ENCODE assay signal across 8 cellular contexts in genomic region chr1:156053770-156054499, GRCh38. TPM values are rescaled to one million over a fixed set of nuclear protein-coding genes. Genes with fewer than 3 reads are reported as not detected.
DNase-seq lines count a peak whose midpoint lies in the region; ATAC-seq and TF ChIP-seq lines count a peak whose summit lies in the region.

Gene UBQLN4 (minus strand): TSS chr1:156053798. CDS start chr1:156053701, 97 bp downstream.

- H3K9me3 ChIP-seq in CD8-positive, alpha-beta T cell (ENCODE audit: low read length) = no peaks in the 10 kb centered on the region

- H3K27me3 ChIP-seq in CD8-positive, alpha-beta T cell (ENCODE audit: insufficient read depth, low read length) = no peaks in the 10 kb centered on the region

- no peaks in the 10 kb centered on the region for H3K9me3 Mint-ChIP-seq in CD8-positive, alpha-beta T cell
- H3K9me3 Mint-ChIP-seq in natural killer cell treated with Interleukin-12 subunit alpha and Interleukin-12 subunit beta and Interleukin-15 and Interleukin-18, amount 100 ng/mL, for 72 hours = no peaks in the 10 kb centered on the region

- H3K27ac ChIP-seq in CD8-positive, alpha-beta T cell (ENCODE audit: low read depth, low read length) = peak within 1 kb of the TSS; percentile 54

- POLR2A ChIA-PET in CD8-positive, alpha-beta T cell (lab: Charles Lee) = interaction anchor here (1.0 kb wide), 1 partner anchor 11 kb away, joined by 3 read pairs; no protein-coding TSS in a partner anchor

- peaks cover 31% of the 10 kb centered on the region for H3K4me1 Mint-ChIP-seq in CD8-positive, alpha-beta T cell (ENCODE audit: low read depth)
- peaks cover 26 to 30% of the 10 kb centered on the region in 2 donors for H3K4me1 Mint-ChIP-seq in natural killer cell treated with Interleukin-12 subunit alpha and Interleukin-12 subunit beta and Interleukin-15 and Interleukin-18, amount 100 ng/mL, for 72 hours (ENCODE audit: low read depth in 2 of 2)

- H3K36me3 Mint-ChIP-seq in CD8-positive, alpha-beta T cell = peaks cover 44% of the 10 kb centered on the region
- peaks cover 8% of the 10 kb centered on the region for H3K36me3 Mint-ChIP-seq in natural killer cell treated with Interleukin-12 subunit alpha and Interleukin-12 subunit beta and Interleukin-15 and Interleukin-18, amount 100 ng/mL, for 72 hours

- peak within 1 kb of the TSS; percentile 96 for H3K4me3 ChIP-seq in CD8-positive, alpha-beta T cell (ENCODE audit: low read depth, low read length)
- peak within 1 kb of the TSS; percentile 76 for H3K4me3 ChIP-seq in Jurkat, Clone E6-1 (ENCODE audit: low read length)
- H3K4me3 ChIP-seq in fibroblast of mammary gland (ENCODE audit: control insufficient read depth, low read depth, low read length) = peak within 1 kb of the TSS; percentile 96

- intact Hi-C loops in CD8-positive, alpha-beta T cell (cut with DNase I, micrococcal nuclease) = loop anchor here (1.0 to 10.0 kb wide), 15 partner anchors 28 to 1052 kb away; partner anchors contain the start of genes CCT3 (in 2 of the 2), KHDC4 (in 2 of the 2), RIT1 (in 2 of the 2) and SMG5 (in 2 of the 2)

- H3K27me3 Mint-ChIP-seq in CD8-positive, alpha-beta T cell (ENCODE audit: low read depth) = no peaks in the 10 kb centered on the region
- no peaks in the 10 kb centered on the region for H3K27me3 Mint-ChIP-seq in natural killer cell treated with Interleukin-12 subunit alpha and Interleukin-12 subunit beta and Interleukin-15 and Interleukin-18, amount 100 ng/mL, for 72 hours

- no peaks in the 10 kb centered on the region for H3K36me3 ChIP-seq in CD8-positive, alpha-beta T cell (ENCODE audit: insufficient read depth, low read length)

- TF ChIP-seq CTCF in CD8-positive, alpha-beta T cell (IDR thresholded peaks at IDR 0.05) = peak; percentile 41
- TF ChIP-seq CTCF in GM20000 (IDR thresholded peaks at IDR 0.05; ENCODE audit: extremely low read depth, missing control alignments) (peak; percentile 92), fibroblast of mammary gland (conservative IDR thresholded peaks at IDR 0.05; ENCODE audit: control insufficient read depth, insufficient read depth, low read depth, low read length) (peak; percentile 21)

- H3K4me3 Mint-ChIP-seq in CD8-positive, alpha-beta T cell = peak within 1 kb of the TSS; percentile 92
- peak within 1 kb of the TSS; percentile 95 for H3K4me3 Mint-ChIP-seq in natural killer cell treated with Interleukin-12 subunit alpha and Interleukin-12 subunit beta and Interleukin-15 and Interleukin-18, amount 100 ng/mL, for 72 hours

- DNase-seq in CD8-positive, alpha-beta T cell = peak; percentile 73 to 88 (median 83)
- DNase-seq in GM20000 (ENCODE audit: low spot score) (peak; percentile 98), RKO (ENCODE audit: low spot score) (peak; percentile 84), fibroblast of mammary gland (ENCODE audit: low read depth) (peak; percentile 77)
- peak; percentile 66 for DNase-seq in Jurkat, Clone E6-1 (ENCODE audit: low read depth, low spot score)
- peak; percentile 68 to 81 for DNase-seq in activated T-helper 1 cell treated with anti-CD3 and anti-CD28 coated beads, Interleukin-2, amount 50 U/mL, for 16 hours (ENCODE audit: low read depth in 1 of 2, low spot score in 1 of 2)
- peak; percentile 90 for DNase-seq in natural killer cell treated with Interleukin-12 subunit alpha and Interleukin-12 subunit beta and Interleukin-15 and Interleukin-18, amount 100 ng/mL, for 72 hours (ENCODE audit: low spot score)
- peak; percentile 90 for DNase-seq in stimulated activated naive CD8-positive, alpha-beta T cell treated with anti-CD3 and anti-CD28 coated beads, Interleukin-15, Interleukin-2, amounts not matched to agents 100 U/mL and 50 U/mL, for 24 hours

- CTCF ChIA-PET in CD8-positive, alpha-beta T cell (lab: Charles Lee) = interaction anchor here (0.7 to 2.0 kb wide), 3 partner anchors 9 to 138 kb away, joined by 3 to 9 read pairs (median 3); no protein-coding TSS in a partner anchor

- H3K4me1 ChIP-seq in CD8-positive, alpha-beta T cell (ENCODE audit: insufficient read depth, low read length) = peaks cover 11% of the 10 kb centered on the region

- ATAC-seq in CD8-positive, alpha-beta T cell = peak; percentile 69
- ATAC-seq in natural killer cell treated with Interleukin-12 subunit alpha and Interleukin-12 subunit beta and Interleukin-15 and Interleukin-18, amount 100 ng/mL, for 72 hours = peak; percentile 83 to 87
- peak; percentile 68 for ATAC-seq in stimulated activated naive CD8-positive, alpha-beta T cell treated with anti-CD3 and anti-CD28 coated beads, Interleukin-15, Interleukin-2, amounts not matched to agents 100 U/mL and 50 U/mL, for 24 hours

- peak within 1 kb of the TSS; percentile 84 for H3K27ac Mint-ChIP-seq in CD8-positive, alpha-beta T cell
- peak within 1 kb of the TSS; percentile 87 to 89 for H3K27ac Mint-ChIP-seq in natural killer cell treated with Interleukin-12 subunit alpha and Interleukin-12 subunit beta and Interleukin-15 and Interleukin-18, amount 100 ng/mL, for 72 hours

RNA-seq across cellular contexts. Expression of gene UBQLN4, which starts in this region (rescaled TPM):
- 10 to 100 TPM in 1 of 2 experiments, 1 to 10 TPM in 1; 9.8 to 10.8 TPM for total RNA-seq in CD8-positive, alpha-beta T cell
- polyA plus RNA-seq in Jurkat, Clone E6-1 (2012; ENCODE audit: insufficient read depth, insufficient read length) = 23.1 TPM
- 10 to 100 TPM; 30.4 to 51.4 TPM for total RNA-seq in natural killer cell treated with Interleukin-12 subunit alpha and Interleukin-12 subunit beta and Interleukin-15 and Interleukin-18, amount 100 ng/mL, for 72 hours

Comparison
In these comparisons a context has a peak if more than half of its experiments do, and no peak if none do; other contexts are left out.
1. Peak in every context shown above with its lines: DNase-seq, ATAC-seq, H3K4me3 ChIP-seq and H3K27ac ChIP-seq.
2. CTCF ChIP-seq: peak in every context shown above with its lines; median percentile 92 in GM20000; 41 in CD8-positive, alpha-beta T cell; 21 in fibroblast of mammary gland.